ENCODE assay signal across 9 cellular contexts in genomic region chr22:36405671-36406070, GRCh38. TPM values are rescaled to one million over a fixed set of nuclear protein-coding genes. Genes with fewer than 3 reads are reported as not detected.
DNase-seq lines count a peak whose midpoint lies in the region; ATAC-seq and TF ChIP-seq lines count a peak whose summit lies in the region.
"Had no signal": no experiment of that assay in that cellular context is flagged by ENCODE, and none has a peak within 500 bp of the region (broad histone marks: within the 10 kb centered on the region; RNA-seq: fewer than 3 reads in every experiment).

No MANE protein-coding gene starts in this region.

- no peaks in the 10 kb centered on the region for H3K9me2 ChIP-seq in OCI-LY1 (ENCODE audit: low read depth, low read length)

- no peaks in the 10 kb centered on the region for H3K27me3 ChIP-seq in GM06990 (replicated peaks; ENCODE audit: control insufficient read depth, insufficient read depth, low read length)
- no peaks in the 10 kb centered on the region for H3K27me3 ChIP-seq in OCI-LY1 (ENCODE audit: insufficient read depth, low read length)
- H3K27me3 ChIP-seq in neutrophil = no peaks in the 10 kb centered on the region
- no peaks in the 10 kb centered on the region for H3K27me3 ChIP-seq in sigmoid colon
- H3K27me3 ChIP-seq: cardiac muscle cell had no signal

- no peaks in the 10 kb centered on the region for H3K36me3 Mint-ChIP-seq in activated T-helper 1 cell treated with anti-CD3 and anti-CD28 coated beads, Interleukin-12 subunit alpha, Interleukin-12 subunit beta, Interleukin-2, Interleukin-4 antibody, amounts not matched to agents 30 ng/mL and 10 ng/mL and 1 ng/mL, durations not matched to agents 14 hours and 24 hours and 36 hours (ENCODE audit: low read depth)

- H3K4me1 Mint-ChIP-seq in activated T-helper 1 cell treated with anti-CD3 and anti-CD28 coated beads, Interleukin-12 subunit alpha, Interleukin-12 subunit beta, Interleukin-2, Interleukin-4 antibody, amounts not matched to agents 30 ng/mL and 10 ng/mL and 1 ng/mL, durations not matched to agents 14 hours and 24 hours and 36 hours (ENCODE audit: low read depth) = peaks cover 34% of the 10 kb centered on the region

- H3K4me1 ChIP-seq in OCI-LY1 (ENCODE audit: insufficient read depth, low read length, severe bottlenecking) (peaks cover 35% of the 10 kb centered on the region), neutrophil (ENCODE audit: control insufficient read depth in 1 of 2, insufficient read depth in 1 of 2, low read depth in 1 of 2, low read length in 1 of 2) (peaks cover 95 to 99% of the 10 kb centered on the region in 2 experiments), sigmoid colon (no peaks in the 10 kb centered on the region)

- no peaks in the 10 kb centered on the region for H3K9me3 Mint-ChIP-seq in activated T-helper 1 cell treated with anti-CD3 and anti-CD28 coated beads, Interleukin-12 subunit alpha, Interleukin-12 subunit beta, Interleukin-2, Interleukin-4 antibody, amounts not matched to agents 30 ng/mL and 10 ng/mL and 1 ng/mL, durations not matched to agents 14 hours and 24 hours and 36 hours

- intact Hi-C loops in activated T-helper 1 cell treated with anti-CD3 and anti-CD28 coated beads, Interleukin-12 subunit alpha, Interleukin-12 subunit beta, Interleukin-2, Interleukin-4 antibody, amounts not matched to agents 30 ng/mL and 10 ng/mL and 1 ng/mL, durations not matched to agents 14 hours and 24 hours and 36 hours (cut with micrococcal nuclease) = loop anchor here (1.0 to 2.0 kb wide), 2 partner anchors 17 to 50 kb away; no protein-coding TSS in a partner anchor
- intact Hi-C loops in sigmoid colon (cut with DNase I) = no loop called here

- no peaks in the 10 kb centered on the region for H3K79me2 ChIP-seq in OCI-LY1 (ENCODE audit: insufficient read depth, low read length)

- H3K4me3 ChIP-seq in GM06990 (replicated peaks; ENCODE audit: low read depth, low read length) = no peak overlapping the region
- no peak overlapping the region for H3K4me3 ChIP-seq in OCI-LY1 (ENCODE audit: low read depth, low read length, poor library complexity, severe bottlenecking)
- peak overlapping the region; percentile 23 to 39 for H3K4me3 ChIP-seq in neutrophil (ENCODE audit: low read depth in 1 of 2, low read length in 1 of 2)
- H3K4me3 ChIP-seq in sigmoid colon = no peak overlapping the region
- H3K4me3 ChIP-seq: cardiac muscle cell had no signal

- peak; percentile 7 for TF ChIP-seq CTCF in GM06990 (IDR thresholded peaks at IDR 0.05; ENCODE audit: insufficient read depth, low read length, poor library complexity, severe bottlenecking)
- peak; percentile 52; the same call in 1 of the 2 replicates for TF ChIP-seq CTCF in OCI-LY1 (IDR thresholded peaks at IDR 0.05; ENCODE audit: low read length)
- peak; percentile 30 for TF ChIP-seq CTCF in neutrophil (IDR thresholded peaks at IDR 0.05)
- no peak for TF ChIP-seq CTCF in sigmoid colon (IDR thresholded peaks at IDR 0.05)

- H2AFZ ChIP-seq in OCI-LY1 (ENCODE audit: low read length) = no peak overlapping the region

- H3K9me3 ChIP-seq in OCI-LY1 (ENCODE audit: low read length) = no peaks in the 10 kb centered on the region
- H3K9me3 ChIP-seq in neutrophil = no peaks in the 10 kb centered on the region
- no peaks in the 10 kb centered on the region for H3K9me3 ChIP-seq in sigmoid colon

- no peaks in the 10 kb centered on the region for H4K20me1 ChIP-seq in OCI-LY1 (ENCODE audit: insufficient read depth, low read length)

- WGBS in sigmoid colon, 2 donors = 32 to 34% methylated on average over 5 of the region's 5 CpGs

- DNase-seq in GM06990 (ENCODE audit: extremely low read depth, insufficient read length) (no peak), sigmoid colon (no peak)
- peak; percentile 33 for DNase-seq in activated T-helper 1 cell treated with anti-CD3 and anti-CD28 coated beads, Interleukin-12 subunit alpha, Interleukin-12 subunit beta, Interleukin-2, Interleukin-4 antibody, amounts not matched to agents 30 ng/mL and 10 ng/mL and 1 ng/mL, durations not matched to agents 14 hours and 24 hours and 36 hours (ENCODE audit: low spot score)

- H3K27me3 Mint-ChIP-seq in activated T-helper 1 cell treated with anti-CD3 and anti-CD28 coated beads, Interleukin-12 subunit alpha, Interleukin-12 subunit beta, Interleukin-2, Interleukin-4 antibody, amounts not matched to agents 30 ng/mL and 10 ng/mL and 1 ng/mL, durations not matched to agents 14 hours and 24 hours and 36 hours (ENCODE audit: insufficient read depth) = no peaks in the 10 kb centered on the region

- peaks cover 3% of the 10 kb centered on the region; the same call in 1 of the 2 replicates for H3F3A ChIP-seq in OCI-LY1 (ENCODE audit: insufficient read depth, low read length)

- H3K27ac ChIP-seq in OCI-LY1 (ENCODE audit: low read depth, low read length, poor library complexity, severe bottlenecking) (peak overlapping the region; percentile 96), neutrophil (peak overlapping the region; percentile 95), sigmoid colon (no peak overlapping the region)
- H3K27ac ChIP-seq: cardiac muscle cell had no signal

- H3K4me3 Mint-ChIP-seq in activated T-helper 1 cell treated with anti-CD3 and anti-CD28 coated beads, Interleukin-12 subunit alpha, Interleukin-12 subunit beta, Interleukin-2, Interleukin-4 antibody, amounts not matched to agents 30 ng/mL and 10 ng/mL and 1 ng/mL, durations not matched to agents 14 hours and 24 hours and 36 hours = peak overlapping the region; percentile 46

- no peak for TF ChIP-seq EP300 in sigmoid colon (IDR thresholded peaks at IDR 0.05)

- peak overlapping the region; percentile 96 for H3K27ac Mint-ChIP-seq in activated T-helper 1 cell treated with anti-CD3 and anti-CD28 coated beads, Interleukin-12 subunit alpha, Interleukin-12 subunit beta, Interleukin-2, Interleukin-4 antibody, amounts not matched to agents 30 ng/mL and 10 ng/mL and 1 ng/mL, durations not matched to agents 14 hours and 24 hours and 36 hours

- peak overlapping the region; percentile 31 for H3K4me2 ChIP-seq in OCI-LY1 (ENCODE audit: low read length)

- ATAC-seq in GM21360 (IDR thresholded peaks at IDR 0.05; ENCODE audit: unreplicated experiment) = no peak
- ATAC-seq in SK-N-SH treated with all-trans-retinoic acid at 6 μM for 48 hours = no peak
- ATAC-seq in GM21526 (IDR thresholded peaks at IDR 0.05; ENCODE audit: low FRiP score, unreplicated experiment) = no peak

- H3K9ac ChIP-seq in OCI-LY1 (ENCODE audit: low read length) = peak overlapping the region; percentile 56; the same call in 1 of the 2 replicates

- TF ChIP-seq POLR2A in sigmoid colon (IDR thresholded peaks at IDR 0.05) = no peak

- H3K36me3 ChIP-seq in GM06990 (ENCODE audit: control insufficient read depth, insufficient read depth, low read length) (no peaks in the 10 kb centered on the region), OCI-LY1 (ENCODE audit: insufficient read depth, low read length) (no peaks in the 10 kb centered on the region), neutrophil (no peaks in the 10 kb centered on the region), sigmoid colon (peaks cover 0 to 11% (median 0%) of the 10 kb centered on the region in 4 donors)
- H3K36me3 ChIP-seq: cardiac muscle cell had no signal

TF ChIP-seq in SK-N-SH treated with all-trans-retinoic acid at 6 μM for 48 hours, 23 proteins besides CTCF, POLR2A, EP300 and RAD21 (continues in another document):
- no peak for TF ChIP-seq PATZ1 (CRISPR knock-in tag; IDR thresholded peaks at IDR 0.05; ENCODE audit: borderline replicate concordance)
- TF ChIP-seq ZNF8 (CRISPR knock-in tag; IDR thresholded peaks at IDR 0.05) = no peak
- no peak for TF ChIP-seq ARNTL (CRISPR knock-in tag; IDR thresholded peaks at IDR 0.05; ENCODE audit: borderline replicate concordance, low read depth)
- no peak for TF ChIP-seq ZNF565 (CRISPR knock-in tag; conservative IDR thresholded peaks at IDR 0.05; ENCODE audit: low read depth)
- TF ChIP-seq GLIS3 (CRISPR knock-in tag; IDR thresholded peaks at IDR 0.05) = no peak
- no peak for TF ChIP-seq CREB5 (CRISPR knock-in tag; IDR thresholded peaks at IDR 0.05; ENCODE audit: low read depth)
- no peak for TF ChIP-seq RARB (CRISPR knock-in tag; IDR thresholded peaks at IDR 0.05)
- TF ChIP-seq TOX (CRISPR knock-in tag; IDR thresholded peaks at IDR 0.05; ENCODE audit: borderline replicate concordance) = no peak

RNA-seq across cellular contexts. Expression of gene MYH9, which starts 17.9 kb away (rescaled TPM):
- 618 and 639 TPM in 2 replicates for total RNA-seq in activated T-helper 1 cell treated with anti-CD3 and anti-CD28 coated beads, Interleukin-12 subunit alpha, Interleukin-12 subunit beta, Interleukin-2, Interleukin-4 antibody, amounts not matched to agents 30 ng/mL and 10 ng/mL and 1 ng/mL, durations not matched to agents 14 hours and 24 hours and 36 hours
- total RNA-seq in sigmoid colon = 100 to 1,000 TPM; 147 to 273 (median 184) TPM
- 100 to 1,000 TPM in 1 of 3 donors, 10 to 100 TPM in 2; 63.7 to 307 (median 88.3) TPM for polyA plus RNA-seq in sigmoid colon

Comparison
In these comparisons a context has a peak if more than half of its experiments do, and no peak if none do; other contexts are left out.
1. H3K4me3 ChIP-seq: peak in neutrophil (2 of 2); none in GM06990 (single experiment), OCI-LY1 (single experiment) and sigmoid colon (0 of 4).
2. CTCF ChIP-seq: peak in GM06990 (single experiment), OCI-LY1 (single experiment) and neutrophil (single experiment); none in sigmoid colon (0 of 4).
3. H3K27ac ChIP-seq: peak in OCI-LY1 (single experiment) and neutrophil (single experiment); none in sigmoid colon (0 of 4).